Comparison of ENCODE assay signal across 25 cellular contexts in genomic region chr7:151683615-151684407, GRCh38.
DNase-seq lines count a peak whose midpoint lies in the region; ATAC-seq, FAIRE-seq and TF ChIP-seq lines count a peak whose summit lies in the region.
"Had no signal": no experiment of that assay in that cellular context is flagged by ENCODE, and none has a peak within 500 bp of the region (broad histone marks: within the 10 kb centered on the region; RNA-seq: fewer than 3 reads in every experiment).

No MANE protein-coding gene starts in this region.

- ATAC-seq in left ventricle myocardium superior (no peak), upper lobe of right lung (no peak), left colon (no peak)
- ATAC-seq: activated CD8-positive, alpha-beta T cell treated with anti-CD3 and anti-CD28 coated beads, Interleukin-2, amount 10 ng/mL, durations not matched to agents 7 days and 5 days; left lung had no signal

- H2AK5ac ChIP-seq in H1 (ENCODE audit: low read depth, low read length): no peak overlapping the region

- DNase-seq in right atrium auricular region (ENCODE audit: low spot score) (no peak), left ventricle myocardium superior (no peak), H1 (ENCODE audit: low read depth in 1 of 2, low spot score in 2 of 2) (no peak), upper lobe of right lung (peak; percentile 62), left colon (no peak)
- DNase-seq in stimulated activated CD4-positive, alpha-beta T cell treated with anti-CD3 and anti-CD28 coated beads, Interleukin-2, amount 100 ng/mL, for 24 hours: no peak
- DNase-seq in effector CD8-positive, alpha-beta T cell (lab: John Stamatoyannopoulos, UW): no peak
- DNase-seq: activated CD4-positive, CD25-positive, alpha-beta regulatory T cell treated with anti-CD3 and anti-CD28 coated beads, Interleukin-2, amount 50 U/mL, for 72 hours; activated CD8-positive, alpha-beta T cell treated with anti-CD3 and anti-CD28 coated beads, Interleukin-2, amount 10 ng/mL, durations not matched to agents 7 days and 5 days; activated T-cell treated with anti-CD3 and anti-CD28 coated beads, Interleukin-2, amount 50 U/mL, for 1 hour; adrenal gland; dermis blood vessel endothelial cell; DMS53; GDM1; Kasumi-1; left lung; NCI-H1694; NCI-H2171 treated with DMSO at 0.1 percent for 48 hours; NCI-H524 treated with DMSO at 0.1 percent for 48 hours; Peyer's patch; uterus had no signal

- H3K4me1 ChIP-seq in right atrium auricular region (peaks cover 0 to 86% of the 10 kb centered on the region in 2 donors), H1 (replicated peaks in 1 of 4; ENCODE audit: control insufficient read depth in 3 of 4, insufficient read depth in 4 of 4, low read length in 3 of 4) (peaks cover 0 to 14% (median 4%) of the 10 kb centered on the region in 4 experiments; a peak in 2 of 7 replicates), upper lobe of right lung (peaks cover 16% of the 10 kb centered on the region)

- no peak overlapping the region for H2BK120ac ChIP-seq in H1 (replicated peaks; ENCODE audit: low read depth, low read length)

- H3K9me3 Mint-ChIP-seq in nephron: no peaks in the 10 kb centered on the region

- no peak overlapping the region for H3K4me3 Mint-ChIP-seq in nephron
- H3K4me3 Mint-ChIP-seq: activated CD8-positive, alpha-beta T cell treated with anti-CD3 and anti-CD28 coated beads, Interleukin-2, amount 10 ng/mL, durations not matched to agents 7 days and 5 days; B cell had no signal

- FAIRE-seq in H1 (lab: Jason Lieb, UNC): no peak
- FAIRE-seq: H54 had no signal

- no peaks in the 10 kb centered on the region for H3K23me2 ChIP-seq in H1 (ENCODE audit: low read depth, low read length)

- H3K14ac ChIP-seq in H1 (ENCODE audit: insufficient read length): no peak overlapping the region

- H3K79me1 ChIP-seq in H1 (ENCODE audit: low read depth, low read length): no peaks in the 10 kb centered on the region

- TF ChIP-seq POLR2A in H1 (IDR thresholded peaks at IDR 0.05; ENCODE audit: control extremely low read depth in 1 of 2, low read depth in 2 of 2, low read length in 2 of 2): no peak

- POLR2A ChIA-PET in H1 (lab: Charles Lee; ENCODE audit: partially characterized antibody): no interaction called here

- TF ChIP-seq EP300 in H1 (IDR thresholded peaks at IDR 0.05; ENCODE audit: borderline replicate concordance in 1 of 2, low read depth in 2 of 2, low read length in 2 of 2): no peak

- H3K79me2 ChIP-seq in H1 (ENCODE audit: control insufficient read depth in 1 of 2, insufficient read depth in 2 of 2, low read length in 2 of 2): no peaks in the 10 kb centered on the region

- no peaks in the 10 kb centered on the region for H3K36me3 Mint-ChIP-seq in nephron (ENCODE audit: low read depth)

- TF ChIP-seq CTCF in right atrium auricular region (IDR thresholded peaks at IDR 0.05): no peak
- TF ChIP-seq CTCF in H1 (IDR thresholded peaks at IDR 0.05; ENCODE audit: control extremely low read depth in 1 of 3, insufficient read depth in 1 of 3, low read depth in 1 of 3, low read length in 3 of 3): no peak
- no peak for TF ChIP-seq CTCF in nephron (IDR thresholded peaks at IDR 0.05; ENCODE audit: unreplicated experiment in 3 of 3)
- TF ChIP-seq CTCF in upper lobe of right lung (IDR thresholded peaks at IDR 0.05): no peak

- H2BK20ac ChIP-seq in H1 (ENCODE audit: low read length): peak overlapping the region; percentile 48; the same call in 1 of the 2 replicates

- no peak overlapping the region for H3K56ac ChIP-seq in H1 (replicated peaks; ENCODE audit: insufficient read length, low read depth, low read length)

- no peaks in the 10 kb centered on the region for H3K9me3 ChIP-seq in right atrium auricular region
- H3K9me3 ChIP-seq in H1 (ENCODE audit: insufficient read depth in 2 of 2, low read depth in 1 of 2, low read length in 1 of 2): no peaks in the 10 kb centered on the region
- no peaks in the 10 kb centered on the region for H3K9me3 ChIP-seq in upper lobe of right lung
- H3K9me3 ChIP-seq: adrenal gland, left lung, Peyer's patch, uterus had no signal

- H2BK12ac ChIP-seq in H1 (ENCODE audit: low read depth, low read length): no peak overlapping the region

- peaks cover 16% of the 10 kb centered on the region for H3K4me1 Mint-ChIP-seq in nephron

- no peaks in the 10 kb centered on the region for H4K20me1 ChIP-seq in H1 (replicated peaks in 1 of 2; ENCODE audit: control insufficient read depth in 1 of 2, insufficient read depth in 2 of 2, low read length in 2 of 2)

- H3K23ac ChIP-seq in H1 (ENCODE audit: insufficient read length): no peak overlapping the region

- peak overlapping the region in 2 of 3 experiments; percentile 27 to 37 for H3K27ac Mint-ChIP-seq in nephron
- H3K27ac Mint-ChIP-seq: activated CD8-positive, alpha-beta T cell treated with anti-CD3 and anti-CD28 coated beads, Interleukin-2, amount 10 ng/mL, durations not matched to agents 7 days and 5 days; B cell had no signal

- intact Hi-C loops in left ventricle myocardium superior (cut with micrococcal nuclease): no loop called here
- intact Hi-C loops in upper lobe of right lung (cut with DNase I): no loop called here
- intact Hi-C loops in left colon (cut with DNase I, micrococcal nuclease): no loop called here

- H3K4me2 ChIP-seq in H1 (ENCODE audit: insufficient read depth in 1 of 2, low read depth in 2 of 2, low read length in 2 of 2): no peak overlapping the region

- H2AFZ ChIP-seq in H1 (ENCODE audit: low read length): no peak overlapping the region

- no peak overlapping the region for H3K4ac ChIP-seq in H1 (replicated peaks; ENCODE audit: insufficient read length, low read depth, low read length)

- no peak overlapping the region for H2BK15ac ChIP-seq in H1 (ENCODE audit: low read length)

- H3K27me3 Mint-ChIP-seq in nephron (ENCODE audit: low read depth): peaks cover 20% of the 10 kb centered on the region
- H3K27me3 Mint-ChIP-seq: B cell had no signal

- H2BK5ac ChIP-seq in H1 (ENCODE audit: low read depth, low read length): no peak overlapping the region

- CTCF ChIA-PET in H1 (lab: Charles Lee; ENCODE audit: partially characterized antibody): interaction anchor here (0.9 to 4.4 kb wide), 8 partner anchors 11 to 75 kb away, joined by 3 to 29 read pairs (median 6); no protein-coding TSS in a partner anchor

- H3K36me3 ChIP-seq in right atrium auricular region: no peaks in the 10 kb centered on the region
- no peaks in the 10 kb centered on the region for H3K36me3 ChIP-seq in H1 (ENCODE audit: control insufficient read depth in 2 of 4, insufficient read depth in 4 of 4, low read length in 3 of 4)
- no peaks in the 10 kb centered on the region for H3K36me3 ChIP-seq in upper lobe of right lung
- H3K36me3 ChIP-seq: adrenal gland, left lung, Peyer's patch, uterus had no signal

- no peak overlapping the region for H3K9ac ChIP-seq in H1 (replicated peaks in 1 of 4; ENCODE audit: extremely low read depth in 1 of 4, low read depth in 3 of 4, low read length in 3 of 4)

- 91% methylated on average over 18 of the region's 18 CpGs; no CpG with 5 or more reads in 1 of the 2 experiments for WGBS in H1 (ENCODE audit: extremely low coverage in 1 of 2, insufficient coverage in 1 of 2, insufficient read length in 1 of 2, insufficient replicate concordance in 2 of 2, low coverage in 1 of 2, low lambda C conversion rate in 2 of 2, missing lambda C conversion rate in 1 of 2), 2 experiments

- H4K91ac ChIP-seq in H1 (replicated peaks; ENCODE audit: insufficient read length, low read length): peak overlapping the region; percentile 45

- no peak overlapping the region for H4K5ac ChIP-seq in H1 (ENCODE audit: insufficient read length, low read depth, low read length)

- peak overlapping the region; percentile 74 to 78 for H3K27ac ChIP-seq in right atrium auricular region
- no peak overlapping the region for H3K27ac ChIP-seq in H1 (ENCODE audit: low read depth, low read length)
- no peak overlapping the region for H3K27ac ChIP-seq in upper lobe of right lung
- H3K27ac ChIP-seq: adrenal gland, epithelial cell of prostate, left lung, Peyer's patch had no signal

- no peak overlapping the region for H3K4me3 ChIP-seq in right atrium auricular region
- H3K4me3 ChIP-seq in H1 (ENCODE audit: extremely low read depth in 1 of 4, insufficient read depth in 2 of 4, low read depth in 3 of 4, low read length in 4 of 4): no peak overlapping the region
- H3K4me3 ChIP-seq in upper lobe of right lung: no peak overlapping the region
- H3K4me3 ChIP-seq: adrenal gland, left lung, Peyer's patch, uterus had no signal

- H3K27me3 ChIP-seq in right atrium auricular region (no peaks in the 10 kb centered on the region), H1 (replicated peaks in 1 of 4; ENCODE audit: control insufficient read depth in 3 of 4, extremely low read depth in 1 of 4, insufficient read depth in 3 of 4, low read length in 3 of 4) (peaks cover 0 to 3% (median 0%) of the 10 kb centered on the region in 4 experiments; a peak in 1 of 7 replicates), upper lobe of right lung (no peaks in the 10 kb centered on the region)
- H3K27me3 ChIP-seq: adrenal gland, left lung, Peyer's patch, uterus had no signal

- peak overlapping the region; percentile 76; the same call in 1 of the 2 replicates for H4K8ac ChIP-seq in H1 (ENCODE audit: extremely low read depth, insufficient read depth, low read length)

- TF ChIP-seq RAD21 in H1 (IDR thresholded peaks at IDR 0.05 in 1 of 2, conservative IDR thresholded peaks at IDR 0.05 in 1 of 2; ENCODE audit: low read depth in 2 of 2, low read length in 2 of 2): no peak

- H3K18ac ChIP-seq in H1 (ENCODE audit: extremely low read depth, low read length): peak overlapping the region; percentile 60

TF ChIP-seq in H1, 55 proteins besides CTCF, POLR2A, EP300 and RAD21:
- no peak for TF ChIP-seq FOSL1 (IDR thresholded peaks at IDR 0.05; ENCODE audit: insufficient read depth, low read depth, low read length)
- TF ChIP-seq CBX8 (IDR thresholded peaks at IDR 0.05; ENCODE audit: borderline replicate concordance, low read depth, low read length): no peak
- no peak for TF ChIP-seq CHD2 (IDR thresholded peaks at IDR 0.05; ENCODE audit: low read length)
- no peak for TF ChIP-seq CHD1 (IDR thresholded peaks at IDR 0.05; ENCODE audit: low read depth, low read length)
- no peak for TF ChIP-seq TCF12 (IDR thresholded peaks at IDR 0.05; ENCODE audit: low read depth, low read length)
- TF ChIP-seq BACH1 (IDR thresholded peaks at IDR 0.05; ENCODE audit: low read length): no peak
- no peak for TF ChIP-seq SUZ12 (IDR thresholded peaks at IDR 0.05; ENCODE audit: low read length)
- no peak for TF ChIP-seq POLR2AphosphoS5 (IDR thresholded peaks at IDR 0.05; ENCODE audit: low read depth, low read length)
TF ChIP-seq in H1: peak in this region for 0.

Comparison
In these comparisons a context has a peak if more than half of its experiments do, and no peak if none do; other contexts are left out.
1. H3K27ac ChIP-seq: peak in right atrium auricular region (2 of 2); none in H1 (single experiment) and upper lobe of right lung (single experiment).